Comparison of ENCODE assay signal across 1 cellular context in genomic region chr19:47377801-47378200, GRCh38.
TF ChIP-seq lines count a peak whose summit lies in the region.

No MANE protein-coding gene starts in this region.

TF ChIP-seq in SK-N-SH, 30 proteins besides CTCF, POLR2A, EP300 and RAD21 (continued from another document):
- TF ChIP-seq, protein P1, sequence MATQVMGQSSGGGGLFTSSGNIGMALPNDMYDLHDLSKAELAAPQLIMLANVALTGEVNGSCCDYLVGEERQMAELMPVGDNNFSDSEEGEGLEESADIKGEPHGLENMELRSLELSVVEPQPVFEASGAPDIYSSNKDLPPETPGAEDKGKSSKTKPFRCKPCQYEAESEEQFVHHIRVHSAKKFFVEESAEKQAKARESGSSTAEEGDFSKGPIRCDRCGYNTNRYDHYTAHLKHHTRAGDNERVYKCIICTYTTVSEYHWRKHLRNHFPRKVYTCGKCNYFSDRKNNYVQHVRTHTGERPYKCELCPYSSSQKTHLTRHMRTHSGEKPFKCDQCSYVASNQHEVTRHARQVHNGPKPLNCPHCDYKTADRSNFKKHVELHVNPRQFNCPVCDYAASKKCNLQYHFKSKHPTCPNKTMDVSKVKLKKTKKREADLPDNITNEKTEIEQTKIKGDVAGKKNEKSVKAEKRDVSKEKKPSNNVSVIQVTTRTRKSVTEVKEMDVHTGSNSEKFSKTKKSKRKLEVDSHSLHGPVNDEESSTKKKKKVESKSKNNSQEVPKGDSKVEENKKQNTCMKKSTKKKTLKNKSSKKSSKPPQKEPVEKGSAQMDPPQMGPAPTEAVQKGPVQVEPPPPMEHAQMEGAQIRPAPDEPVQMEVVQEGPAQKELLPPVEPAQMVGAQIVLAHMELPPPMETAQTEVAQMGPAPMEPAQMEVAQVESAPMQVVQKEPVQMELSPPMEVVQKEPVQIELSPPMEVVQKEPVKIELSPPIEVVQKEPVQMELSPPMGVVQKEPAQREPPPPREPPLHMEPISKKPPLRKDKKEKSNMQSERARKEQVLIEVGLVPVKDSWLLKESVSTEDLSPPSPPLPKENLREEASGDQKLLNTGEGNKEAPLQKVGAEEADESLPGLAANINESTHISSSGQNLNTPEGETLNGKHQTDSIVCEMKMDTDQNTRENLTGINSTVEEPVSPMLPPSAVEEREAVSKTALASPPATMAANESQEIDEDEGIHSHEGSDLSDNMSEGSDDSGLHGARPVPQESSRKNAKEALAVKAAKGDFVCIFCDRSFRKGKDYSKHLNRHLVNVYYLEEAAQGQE (IDR thresholded peaks at IDR 0.05; ENCODE audit: low read depth, low read length), result no peak
- TF ChIP-seq GABPA (IDR thresholded peaks at IDR 0.05; ENCODE audit: low read depth), result no peak
- no peak for TF ChIP-seq FOXJ3 (CRISPR knock-in tag; IDR thresholded peaks at IDR 0.05)
- no peak for TF ChIP-seq POLR2AphosphoS5 (IDR thresholded peaks at IDR 0.05; ENCODE audit: low read depth, low read length)
- TF ChIP-seq FOXM1 (IDR thresholded peaks at IDR 0.05; ENCODE audit: low read depth), result no peak
- no peak for TF ChIP-seq RCOR1 (IDR thresholded peaks at IDR 0.05; ENCODE audit: low read length)
- TF ChIP-seq CHD2 (IDR thresholded peaks at IDR 0.05; ENCODE audit: low read length, partially characterized antibody), result no peak
- no peak for TF ChIP-seq JUND (IDR thresholded peaks at IDR 0.05)
- no peak for TF ChIP-seq USF1 (IDR thresholded peaks at IDR 0.05; ENCODE audit: borderline replicate concordance, low read depth)
- TF ChIP-seq MXI1 (IDR thresholded peaks at IDR 0.05; ENCODE audit: low read depth, low read length), result no peak
- TF ChIP-seq EZH2phosphoT487 (IDR thresholded peaks at IDR 0.05; ENCODE audit: borderline replicate concordance, low read depth), result no peak
- TF ChIP-seq MEF2A (IDR thresholded peaks at IDR 0.05; ENCODE audit: borderline replicate concordance, low read depth), result no peak
